ENCODE assay signal across 1 cellular context in the genomic region with DNA sequence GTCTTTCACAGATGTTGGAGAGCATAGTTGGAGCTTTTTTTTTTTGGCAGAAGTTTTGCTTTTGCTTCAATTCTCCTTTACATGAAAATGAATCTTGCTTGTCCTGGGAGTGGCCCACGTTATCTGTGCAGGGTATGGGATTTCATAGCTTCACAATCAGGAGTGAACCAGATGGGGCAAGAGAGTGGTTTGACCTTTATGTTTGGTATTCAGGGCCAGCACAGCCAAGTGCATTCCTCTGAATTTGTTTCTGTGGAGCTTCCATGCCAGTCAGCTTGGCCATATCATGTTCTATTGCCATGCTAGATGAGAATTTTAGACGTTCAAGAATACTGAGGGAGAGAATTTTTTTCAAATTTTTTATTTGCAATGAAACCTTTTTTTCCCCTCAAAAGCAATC.
TF ChIP-seq lines count a peak whose summit lies in the region.

No MANE protein-coding gene starts in this region.

TF ChIP-seq in SK-N-SH treated with all-trans-retinoic acid at 6 μM for 48 hours, 23 proteins besides CTCF, POLR2A, EP300 and RAD21 (continued from another document):
- TF ChIP-seq, protein P1, sequence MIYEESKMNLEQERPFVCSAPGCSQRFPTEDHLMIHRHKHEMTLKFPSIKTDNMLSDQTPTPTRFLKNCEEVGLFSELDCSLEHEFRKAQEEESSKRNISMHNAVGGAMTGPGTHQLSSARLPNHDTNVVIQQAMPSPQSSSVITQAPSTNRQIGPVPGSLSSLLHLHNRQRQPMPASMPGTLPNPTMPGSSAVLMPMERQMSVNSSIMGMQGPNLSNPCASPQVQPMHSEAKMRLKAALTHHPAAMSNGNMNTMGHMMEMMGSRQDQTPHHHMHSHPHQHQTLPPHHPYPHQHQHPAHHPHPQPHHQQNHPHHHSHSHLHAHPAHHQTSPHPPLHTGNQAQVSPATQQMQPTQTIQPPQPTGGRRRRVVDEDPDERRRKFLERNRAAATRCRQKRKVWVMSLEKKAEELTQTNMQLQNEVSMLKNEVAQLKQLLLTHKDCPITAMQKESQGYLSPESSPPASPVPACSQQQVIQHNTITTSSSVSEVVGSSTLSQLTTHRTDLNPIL (CRISPR knock-in tag; IDR thresholded peaks at IDR 0.05; ENCODE audit: low read depth), result no peak
- TF ChIP-seq ARNTL (CRISPR knock-in tag; IDR thresholded peaks at IDR 0.05; ENCODE audit: borderline replicate concordance, low read depth), result no peak
